ENCODE assay signal across 26 cellular contexts in genomic region chr12:4041191-4041885, GRCh38.
A peak's percentile ranks its signal among the peaks of the same experiment; 100 is the strongest.
DNase-seq lines count a peak whose midpoint lies in the region; ATAC-seq, FAIRE-seq and TF ChIP-seq lines count a peak whose summit lies in the region.
"Had no signal": no experiment of that assay in that cellular context is flagged by ENCODE, and none has a peak within 500 bp of the region (broad histone marks: within the 10 kb centered on the region; RNA-seq: fewer than 3 reads in every experiment).

No MANE protein-coding gene starts in this region.

- H3K4me3 Mint-ChIP-seq in MCF 10A (ENCODE audit: unreplicated experiment): no peak overlapping the region
- H3K4me3 Mint-ChIP-seq in endodermal cell: no peak overlapping the region

- intact Hi-C loops in mammary epithelial cell (cut with micrococcal nuclease) (no loop called here), MCF 10A (cut with micrococcal nuclease) (no loop called here), left colon (cut with DNase I, micrococcal nuclease) (loop anchor here in 1 of 2 donors (5.0 kb wide), 1 partner anchor 154 kb away; no protein-coding TSS in a partner anchor)

- H3K36me3 Mint-ChIP-seq in MCF 10A (ENCODE audit: insufficient read depth, unreplicated experiment): no peaks in the 10 kb centered on the region
- peaks cover 11% of the 10 kb centered on the region for H3K36me3 Mint-ChIP-seq in endodermal cell (ENCODE audit: low read depth)

- DNase-seq in mammary epithelial cell (peak; percentile 71), MCF 10A (ENCODE audit: unreplicated experiment) (no peak), endodermal cell (peak; percentile 34), left colon (peak; percentile 36 to 37), small intestine (peak; percentile 61), D341Med (ENCODE audit: low spot score) (no peak)
- DNase-seq: Kasumi-1, MV-4-11, NCI-H1105, NCI-H1436 treated with DMSO at 0.1 percent for 48 hours, NCI-H187 treated with DMSO at 0.1 percent for 48 hours, NCI-H2171 treated with DMSO at 0.1 percent for 48 hours, NCI-H446, NCI-H524 treated with DMSO at 0.1 percent for 48 hours, NCI-H774, SHP77 had no signal

- H3K27me3 Mint-ChIP-seq in MCF 10A (ENCODE audit: insufficient read depth, unreplicated experiment): peaks cover 25% of the 10 kb centered on the region
- peaks cover 27% of the 10 kb centered on the region for H3K27me3 Mint-ChIP-seq in endodermal cell (ENCODE audit: insufficient read depth)

- H3K9me3 Mint-ChIP-seq in MCF 10A (ENCODE audit: unreplicated experiment) (no peaks in the 10 kb centered on the region), endodermal cell (peaks cover 24% of the 10 kb centered on the region)

- POLR2A ChIA-PET in MCF 10A (lab: Yijun Ruan, JAX): no interaction called here

- BruUV-seq in mammary epithelial cell (replicated peaks; lab: Mats Ljungman, UMichigan): no TSS peak
- BruUV-seq in MCF 10A (replicated peaks; lab: Mats Ljungman, UMichigan): no TSS peak

- no peak overlapping the region for H3K4me2 ChIP-seq in mammary epithelial cell (ENCODE audit: insufficient read depth, low read depth, low read length)

- H3K9me3 ChIP-seq in mammary epithelial cell (replicated peaks; ENCODE audit: insufficient read depth, low read length): no peaks in the 10 kb centered on the region
- H3K9me3 ChIP-seq in endodermal cell (ENCODE audit: control insufficient read depth, low read length): peaks cover 19% of the 10 kb centered on the region
- H3K9me3 ChIP-seq in small intestine (ENCODE audit: control insufficient read depth, low read depth): no peaks in the 10 kb centered on the region

- no peaks in the 10 kb centered on the region for H3K79me2 ChIP-seq in mammary epithelial cell (ENCODE audit: insufficient read depth, low read length)

- CTCF ChIA-PET in mammary epithelial cell (lab: Charles Lee; ENCODE audit: low non-redundant PET): no interaction called here
- CTCF ChIA-PET in MCF 10A (lab: Yijun Ruan, JAX): interaction anchor here (0.7 to 9.7 kb wide), 6 partner anchors 15 to 267 kb away, joined by 3 to 403 read pairs (median 72); partner anchors contain the start of gene CCND2

- H3K4me1 ChIP-seq in mammary epithelial cell (ENCODE audit: insufficient read depth, low read length) (no peaks in the 10 kb centered on the region), endodermal cell (ENCODE audit: control insufficient read depth, insufficient read depth, low read length) (no peaks in the 10 kb centered on the region), small intestine (ENCODE audit: control insufficient read depth in 2 of 2, insufficient read depth in 1 of 2, low read depth in 1 of 2, low read length in 1 of 2) (peaks cover 0 to 7% of the 10 kb centered on the region in 2 donors)

- TF ChIP-seq CTCF in mammary epithelial cell (conservative IDR thresholded peaks at IDR 0.05 in 1 of 2, IDR thresholded peaks at IDR 0.05 in 1 of 2; ENCODE audit: extremely low read depth in 1 of 2, insufficient read depth in 1 of 2, low read depth in 1 of 2, low read length in 2 of 2) (no peak), MCF 10A (IDR thresholded peaks at IDR 0.05; ENCODE audit: unreplicated experiment) (no peak), endodermal cell (conservative IDR thresholded peaks at IDR 0.05) (no peak)

- peak overlapping the region; percentile 63 for H2AFZ ChIP-seq in mammary epithelial cell (ENCODE audit: low read depth, low read length)

- H3K27ac Mint-ChIP-seq in MCF 10A (ENCODE audit: low read depth, unreplicated experiment) (no peak overlapping the region), endodermal cell (no peak overlapping the region)

- 44% methylated on average over 5 of the region's 7 CpGs for WGBS in mammary epithelial cell (ENCODE audit: low coverage, missing lambda C conversion rate)
- WGBS in endodermal cell (ENCODE audit: insufficient coverage in 1 of 2, insufficient read length in 1 of 2), 2 experiments: 95 to 96% methylated on average over 5 to 7 of the region's 7 CpGs
- 21 to 53% (median 45%) methylated on average over 7 of the region's 7 CpGs for WGBS in small intestine, 3 donors

- in situ Hi-C loops in mammary epithelial cell (cut with MboI; ENCODE audit: low sequenced_read_pairs in 2 of 2): loop anchor here in 1 of 2 donors (25.0 kb wide), 1 partner anchor 154 kb away; no protein-coding TSS in a partner anchor

- peaks cover 10% of the 10 kb centered on the region for H3K4me1 Mint-ChIP-seq in MCF 10A (ENCODE audit: insufficient read depth, unreplicated experiment)
- peaks cover 16% of the 10 kb centered on the region for H3K4me1 Mint-ChIP-seq in endodermal cell

- H3K4me3 ChIP-seq in mammary epithelial cell (replicated peaks in 1 of 3; ENCODE audit: insufficient read depth in 1 of 3, low read depth in 2 of 3, low read length in 3 of 3) (no peak overlapping the region), endodermal cell (ENCODE audit: low read length) (no peak overlapping the region), small intestine (ENCODE audit: low read depth in 1 of 2, low read length in 2 of 2) (no peak overlapping the region)
- H3K4me3 ChIP-seq: K562, SK-N-MC had no signal

- dilution Hi-C loops in mammary epithelial cell (cut with HindIII; ENCODE audit: low sequenced_read_pairs): no loop called here

- ATAC-seq in left colon: peak; percentile 20
- no peak for ATAC-seq in GM19035 (IDR thresholded peaks at IDR 0.05; ENCODE audit: unreplicated experiment)
- no peak for ATAC-seq in HG03469 (IDR thresholded peaks at IDR 0.05; ENCODE audit: unreplicated experiment)
- ATAC-seq: K562, Panc1 had no signal

- H3K9ac ChIP-seq in mammary epithelial cell (ENCODE audit: insufficient read depth, low read length): no peak overlapping the region
- H3K9ac ChIP-seq in endodermal cell (ENCODE audit: extremely low read depth, low read length, poor library complexity, severe bottlenecking): no peak overlapping the region

- H4K20me1 ChIP-seq in mammary epithelial cell (ENCODE audit: insufficient read depth, low read length): no peaks in the 10 kb centered on the region

- H3K27ac ChIP-seq in mammary epithelial cell (ENCODE audit: insufficient read depth, low read depth, low read length) (no peak overlapping the region), endodermal cell (ENCODE audit: low read depth, low read length) (no peak overlapping the region), small intestine (ENCODE audit: low read depth in 1 of 2, low read length in 1 of 2) (no peak overlapping the region)
- H3K27ac ChIP-seq: RWPE1, SK-N-MC had no signal

- H3K36me3 ChIP-seq in mammary epithelial cell (ENCODE audit: insufficient read depth, low read length): no peaks in the 10 kb centered on the region
- no peaks in the 10 kb centered on the region for H3K36me3 ChIP-seq in endodermal cell (ENCODE audit: control insufficient read depth, insufficient read depth, low read length)
- no peaks in the 10 kb centered on the region for H3K36me3 ChIP-seq in small intestine (ENCODE audit: control insufficient read depth in 2 of 2, insufficient read depth in 2 of 2, low read length in 2 of 2)

- H3K27me3 ChIP-seq in mammary epithelial cell (ENCODE audit: insufficient read depth, low read length): no peaks in the 10 kb centered on the region
- H3K27me3 ChIP-seq in endodermal cell (ENCODE audit: control insufficient read depth, insufficient read depth, low read length, poor library complexity, severe bottlenecking): no peaks in the 10 kb centered on the region
- H3K27me3 ChIP-seq in small intestine (ENCODE audit: control insufficient read depth in 2 of 2, insufficient read depth in 2 of 2, low read length in 2 of 2): no peaks in the 10 kb centered on the region

- no peak for FAIRE-seq in small intestine (lab: Jason Lieb, UNC)
- FAIRE-seq: D721Med, GM18507, H54, HTR-8/SVneo, K562 had no signal

Comparison
In these comparisons a context has a peak if more than half of its experiments do, and no peak if none do; other contexts are left out.
1. DNase-seq: peak in mammary epithelial cell (single experiment), endodermal cell (single experiment), left colon (2 of 2) and small intestine (single experiment); none in MCF 10A (single experiment) and D341Med (single experiment).